8 cellular contexts compared by ENCODE assay signal in the genomic region with DNA sequence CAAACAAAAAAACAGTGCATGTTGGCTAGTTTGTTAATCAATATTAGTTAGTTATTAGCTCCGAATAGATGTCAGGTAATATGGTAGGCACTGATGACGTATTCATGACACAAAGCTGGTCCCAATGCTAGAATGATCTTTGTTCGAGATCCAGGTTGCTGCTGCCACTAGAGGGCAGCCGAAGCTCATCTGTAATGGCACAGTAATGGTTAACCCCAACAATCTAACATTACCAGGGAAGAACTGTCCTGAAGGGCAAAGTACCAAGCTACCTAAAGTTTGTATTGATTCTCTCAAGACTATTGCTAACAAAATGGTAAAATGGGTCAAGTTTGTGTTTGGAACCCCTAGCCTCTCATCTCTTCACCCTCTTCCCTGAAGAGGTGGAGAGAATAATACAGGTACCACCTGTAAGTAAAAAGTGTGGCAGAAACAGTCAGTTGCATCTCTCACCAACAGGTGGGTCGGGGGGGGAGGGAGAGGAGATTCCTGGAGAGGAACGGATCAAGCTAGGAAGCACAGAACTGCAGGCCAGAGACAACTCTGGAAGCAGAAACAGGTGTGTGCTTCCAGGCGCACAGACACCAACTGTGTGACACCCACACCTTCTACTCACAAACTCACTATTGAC. TPM values are rescaled to one million over a fixed set of nuclear protein-coding genes. Genes with fewer than 3 reads are reported as not detected.
DNase-seq lines count a peak whose midpoint lies in the region; ATAC-seq and TF ChIP-seq lines count a peak whose summit lies in the region.
"Not testable (repeated sequence)": the region's sequence is repeated elsewhere in the genome, so short reads cannot be mapped to it uniquely, and the experiment has no call there.

No MANE protein-coding gene starts in this region.

- not testable (repeated sequence) for H3K4me3 Mint-ChIP-seq in CD14-positive monocyte; chondrocyte (ENCODE audit: unreplicated experiment)

- intact Hi-C loops in CD14-positive monocyte (cut with micrococcal nuclease); right cardiac atrium (cut with DNase I); psoas muscle (cut with DNase I): not testable (repeated sequence)

- TF ChIP-seq CTCF in CD14-positive monocyte (IDR thresholded peaks at IDR 0.05) = peak; percentile 60
- peak; percentile 50 for TF ChIP-seq CTCF in HFF-Myc (IDR thresholded peaks at IDR 0.05; ENCODE audit: low read depth, low read length, missing control alignments)
- peak; percentile 36 for TF ChIP-seq CTCF in RWPE1 (conservative IDR thresholded peaks at IDR 0.05; ENCODE audit: low read depth)
- TF ChIP-seq CTCF in chondrocyte (IDR thresholded peaks at IDR 0.05) = peak; percentile 75
- peak; percentile 34 for TF ChIP-seq CTCF in psoas muscle (IDR thresholded peaks at IDR 0.05)

- DNase-seq in CD14-positive monocyte (ENCODE audit: low spot score); HFF-Myc (ENCODE audit: extremely low read depth, low read depth); RWPE1 (ENCODE audit: low spot score); chondrocyte (ENCODE audit: low spot score); psoas muscle: not testable (repeated sequence)
- peak in 1 of 3 donors; percentile 18 for DNase-seq in right cardiac atrium

- not testable (repeated sequence) for H3K36me3 Mint-ChIP-seq in CD14-positive monocyte; chondrocyte (ENCODE audit: low read depth)

- CTCF ChIA-PET in RWPE1 (lab: Yijun Ruan, JAX) = not testable (repeated sequence)

- POLR2A ChIA-PET in RWPE1 (lab: Yijun Ruan, JAX; ENCODE audit: low non-redundant PET) = not testable (repeated sequence)

- H3K36me3 ChIP-seq in psoas muscle (ENCODE audit: insufficient read depth in 1 of 2, low read depth in 1 of 2) = not testable (repeated sequence)

- not testable (repeated sequence) for H3K4me1 ChIP-seq in right cardiac atrium (ENCODE audit: control insufficient read depth, insufficient read depth, low read length); psoas muscle

- H3K27me3 ChIP-seq in right cardiac atrium (ENCODE audit: control insufficient read depth, insufficient read depth); psoas muscle (ENCODE audit: insufficient read depth in 3 of 3, low read length in 2 of 3): not testable (repeated sequence)

- not testable (repeated sequence) for H3K9me3 ChIP-seq in right cardiac atrium (ENCODE audit: control insufficient read depth, low read length); psoas muscle

- H3K9me3 Mint-ChIP-seq in CD14-positive monocyte; chondrocyte (ENCODE audit: low read depth): not testable (repeated sequence)

- ATAC-seq in GM19023 (IDR thresholded peaks at IDR 0.05; ENCODE audit: unreplicated experiment) (peak; percentile 88), HG03442 (IDR thresholded peaks at IDR 0.05; ENCODE audit: unreplicated experiment) (peak; percentile 93), right cardiac atrium (peak; percentile 76 to 87), psoas muscle (peak; percentile 56 to 89 (median 81))

- H3K27ac Mint-ChIP-seq in CD14-positive monocyte; chondrocyte (ENCODE audit: unreplicated experiment): not testable (repeated sequence)

- not testable (repeated sequence) for H3K4me1 Mint-ChIP-seq in CD14-positive monocyte; chondrocyte (ENCODE audit: low read depth)

- 30% methylated on average over 6 of the region's 7 CpGs for WGBS in right cardiac atrium
- 30 to 37% (median 34%) methylated on average over 5 to 6 of the region's 7 CpGs for WGBS in psoas muscle, 3 donors

- not testable (repeated sequence) for H3K27me3 Mint-ChIP-seq in CD14-positive monocyte (ENCODE audit: low read depth in 3 of 3); chondrocyte (ENCODE audit: low read depth)

- not testable (repeated sequence) for H3K27ac ChIP-seq in RWPE1; right cardiac atrium (ENCODE audit: low read length); psoas muscle

- H3K4me3 ChIP-seq in HFF-Myc (replicated peaks; ENCODE audit: low read depth, low read length); right cardiac atrium (ENCODE audit: low read length); psoas muscle: not testable (repeated sequence)

RNA-seq across cellular contexts. Expression of a gene that starts 10.1 kb away (rescaled TPM):
- polyA plus RNA-seq in CD14-positive monocyte (1 to 10 TPM; 1.1 to 2.2 TPM), right cardiac atrium (13.3 TPM), psoas muscle (10 to 100 TPM in 2 of 3 donors, 1 to 10 TPM in 1; 3.7 to 19.1 (median 10.3) TPM)
- total RNA-seq in chondrocyte (5.3 to 7.8 TPM (median 7.6 TPM) in 3 replicates), right cardiac atrium (10 to 100 TPM in 1 of 4 donors, 1 to 10 TPM in 3; 7.0 to 14.8 (median 7.3) TPM), psoas muscle (10 to 100 TPM in 2 of 4 donors, 1 to 10 TPM in 2; 3.5 to 30.5 (median 13.7) TPM)
